1 cellular context compared by ENCODE assay signal in genomic region chr3:124878561-124879394, GRCh38.
TF ChIP-seq lines count a peak whose summit lies in the region.

No MANE protein-coding gene starts in this region.

TF ChIP-seq in SK-N-SH, 30 proteins besides CTCF, POLR2A, EP300 and RAD21 (continued from another document):
- TF ChIP-seq ZBTB33 (IDR thresholded peaks at IDR 0.05; ENCODE audit: borderline replicate concordance, low read depth) (no peak), NRF1 (IDR thresholded peaks at IDR 0.05; ENCODE audit: low read depth, low read length) (no peak), SMC3 (IDR thresholded peaks at IDR 0.05; ENCODE audit: low read depth, low read length) (no peak), NFIC (IDR thresholded peaks at IDR 0.05; ENCODE audit: borderline replicate concordance) (peak; percentile 97), ELF1 (IDR thresholded peaks at IDR 0.05) (peak; percentile 55), RCOR1 (IDR thresholded peaks at IDR 0.05; ENCODE audit: low read length) (0 out of 2 replicates have a peak, but pooled peaks have one; percentile 14), USF2 (IDR thresholded peaks at IDR 0.05; ENCODE audit: borderline replicate concordance, low read depth, low read length) (no peak), MEF2A (IDR thresholded peaks at IDR 0.05; ENCODE audit: borderline replicate concordance, low read depth) (peak; percentile 92), RXRA (IDR thresholded peaks at IDR 0.05; ENCODE audit: borderline replicate concordance, low read depth) (peak; percentile 96), POLR2AphosphoS5 (IDR thresholded peaks at IDR 0.05; ENCODE audit: low read depth, low read length) (peak; percentile 46; the same call in 1 of the 2 replicates), CHD2 (IDR thresholded peaks at IDR 0.05; ENCODE audit: low read length, partially characterized antibody) (no peak), EZH2phosphoT487 (IDR thresholded peaks at IDR 0.05; ENCODE audit: borderline replicate concordance, low read depth) (no peak)
